8 cellular contexts compared by ENCODE assay signal in genomic region chr11:42770444-42771065, GRCh38.
DNase-seq lines count a peak whose midpoint lies in the region; ATAC-seq and TF ChIP-seq lines count a peak whose summit lies in the region.

No MANE protein-coding gene starts in this region.

- in situ Hi-C loops in astrocyte of the cerebellum (cut with HindIII; ENCODE audit: low sequenced_read_pairs), result no loop called here

- no peaks in the 10 kb centered on the region for H3K36me3 ChIP-seq in BE2C

- no peak overlapping the region for H3K27ac ChIP-seq in HL-60 (replicated peaks)

- no peaks in the 10 kb centered on the region; the same call in 1 of the 2 replicates for H3K4me1 ChIP-seq in BE2C

- peak; percentile 77 for ATAC-seq in GM18505 (IDR thresholded peaks at IDR 0.05; ENCODE audit: unreplicated experiment)
- no peak for ATAC-seq in GM19328 (IDR thresholded peaks at IDR 0.05; ENCODE audit: unreplicated experiment)

- H3K4me3 ChIP-seq in BE2C (ENCODE audit: low read depth, low read length) (no peak overlapping the region), HL-60 (replicated peaks; ENCODE audit: insufficient read depth, low read length) (no peak overlapping the region), astrocyte of the cerebellum (ENCODE audit: low read depth, low read length) (no peak overlapping the region)

- H3K9me3 ChIP-seq in BE2C, result no peaks in the 10 kb centered on the region

- TF ChIP-seq POLR2A in GM18505 (IDR thresholded peaks at IDR 0.05; ENCODE audit: borderline replicate concordance, extremely low read depth, insufficient read depth, insufficient read length), result no peak

- H3K36me3 Mint-ChIP-seq in activated T-helper 1 cell treated with anti-CD3 and anti-CD28 coated beads, Interleukin-12 subunit alpha, Interleukin-12 subunit beta, Interleukin-2, Interleukin-4 antibody, amounts not matched to agents 30 ng/mL and 10 ng/mL and 1 ng/mL, durations not matched to agents 14 hours and 24 hours and 36 hours (ENCODE audit: low read depth), result no peaks in the 10 kb centered on the region

- H3K27me3 Mint-ChIP-seq in activated T-helper 1 cell treated with anti-CD3 and anti-CD28 coated beads, Interleukin-12 subunit alpha, Interleukin-12 subunit beta, Interleukin-2, Interleukin-4 antibody, amounts not matched to agents 30 ng/mL and 10 ng/mL and 1 ng/mL, durations not matched to agents 14 hours and 24 hours and 36 hours (ENCODE audit: insufficient read depth), result no peaks in the 10 kb centered on the region

- H3K27me3 ChIP-seq in BE2C (no peaks in the 10 kb centered on the region), HL-60 (ENCODE audit: insufficient read depth, poor library complexity, severe bottlenecking) (no peaks in the 10 kb centered on the region)

- TF ChIP-seq CTCF in BE2C (IDR thresholded peaks at IDR 0.05; ENCODE audit: low read depth, low read length) (peak; percentile 78), HL-60 (IDR thresholded peaks at IDR 0.05; ENCODE audit: insufficient read depth, low read length) (peak; percentile 43), astrocyte of the cerebellum (IDR thresholded peaks at IDR 0.05; ENCODE audit: low read depth, low read length, missing control alignments) (peak; percentile 60)

- H3K4me1 Mint-ChIP-seq in activated T-helper 1 cell treated with anti-CD3 and anti-CD28 coated beads, Interleukin-12 subunit alpha, Interleukin-12 subunit beta, Interleukin-2, Interleukin-4 antibody, amounts not matched to agents 30 ng/mL and 10 ng/mL and 1 ng/mL, durations not matched to agents 14 hours and 24 hours and 36 hours (ENCODE audit: low read depth), result no peaks in the 10 kb centered on the region

- no peak overlapping the region for H3K4me3 Mint-ChIP-seq in activated T-helper 1 cell treated with anti-CD3 and anti-CD28 coated beads, Interleukin-12 subunit alpha, Interleukin-12 subunit beta, Interleukin-2, Interleukin-4 antibody, amounts not matched to agents 30 ng/mL and 10 ng/mL and 1 ng/mL, durations not matched to agents 14 hours and 24 hours and 36 hours

- DNase-seq in BE2C, result peak; percentile 36
- peak in 1 of 2 experiments; percentile 11 for DNase-seq in HL-60 (ENCODE audit: low read depth in 1 of 2, low spot score in 1 of 2)
- no peak for DNase-seq in astrocyte of the cerebellum (ENCODE audit: low read depth)
- peak; percentile 24 to 27 for DNase-seq in lung microvascular endothelial cell (ENCODE audit: low read depth in 2 of 2)
- DNase-seq in activated T-helper 1 cell treated with anti-CD3 and anti-CD28 coated beads, Interleukin-12 subunit alpha, Interleukin-12 subunit beta, Interleukin-2, Interleukin-4 antibody, amounts not matched to agents 30 ng/mL and 10 ng/mL and 1 ng/mL, durations not matched to agents 14 hours and 24 hours and 36 hours (ENCODE audit: low spot score), result no peak
- DNase-seq in middle frontal gyrus (ENCODE audit: extremely low spot score, low spot score), result no peak

- H3K27ac Mint-ChIP-seq in activated T-helper 1 cell treated with anti-CD3 and anti-CD28 coated beads, Interleukin-12 subunit alpha, Interleukin-12 subunit beta, Interleukin-2, Interleukin-4 antibody, amounts not matched to agents 30 ng/mL and 10 ng/mL and 1 ng/mL, durations not matched to agents 14 hours and 24 hours and 36 hours, result no peak overlapping the region

- intact Hi-C loops in activated T-helper 1 cell treated with anti-CD3 and anti-CD28 coated beads, Interleukin-12 subunit alpha, Interleukin-12 subunit beta, Interleukin-2, Interleukin-4 antibody, amounts not matched to agents 30 ng/mL and 10 ng/mL and 1 ng/mL, durations not matched to agents 14 hours and 24 hours and 36 hours (cut with micrococcal nuclease), result loop anchor here (2.0 to 5.0 kb wide), 2 partner anchors 512 to 647 kb away; no protein-coding TSS in a partner anchor

- no peaks in the 10 kb centered on the region for H3K9me3 Mint-ChIP-seq in activated T-helper 1 cell treated with anti-CD3 and anti-CD28 coated beads, Interleukin-12 subunit alpha, Interleukin-12 subunit beta, Interleukin-2, Interleukin-4 antibody, amounts not matched to agents 30 ng/mL and 10 ng/mL and 1 ng/mL, durations not matched to agents 14 hours and 24 hours and 36 hours

Comparison
In these comparisons a context has a peak if more than half of its experiments do, and no peak if none do; other contexts are left out.
1. DNase-seq: peak in BE2C (single experiment) and lung microvascular endothelial cell (2 of 2); none in astrocyte of the cerebellum (single experiment), activated T-helper 1 cell treated with anti-CD3 and anti-CD28 coated beads, Interleukin-12 subunit alpha, Interleukin-12 subunit beta, Interleukin-2, Interleukin-4 antibody, amounts not matched to agents 30 ng/mL and 10 ng/mL and 1 ng/mL, durations not matched to agents 14 hours and 24 hours and 36 hours (single experiment) and middle frontal gyrus (single experiment).
2. Peak in every context shown above with its lines, with median percentiles within 50 percentile points of each other: CTCF ChIP-seq.